ENCODE assay signal across 23 cellular contexts in the genomic region with DNA sequence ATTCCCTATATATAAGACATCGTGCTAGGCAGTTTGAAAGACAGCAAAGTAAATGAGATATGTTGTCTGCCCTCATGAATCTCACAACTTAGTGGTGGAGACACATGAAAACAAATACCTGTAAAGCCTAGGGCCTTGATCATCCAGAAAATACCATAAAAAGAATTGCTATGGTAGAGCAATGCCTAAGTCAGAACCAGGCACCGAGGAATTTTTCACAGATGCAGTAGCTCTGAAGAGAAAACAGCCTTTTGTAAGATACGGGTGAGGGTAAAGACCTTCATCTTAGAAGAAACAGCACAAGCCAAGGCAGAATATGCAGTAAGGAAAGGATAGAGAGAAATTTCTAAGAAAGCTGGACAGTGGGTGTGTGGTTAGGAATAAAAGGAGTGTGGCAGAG. TPM values are rescaled to one million over a fixed set of nuclear protein-coding genes. Genes with fewer than 3 reads are reported as not detected.
DNase-seq lines count a peak whose midpoint lies in the region; ATAC-seq and TF ChIP-seq lines count a peak whose summit lies in the region.
"Had no signal": no experiment of that assay in that cellular context is flagged by ENCODE, and none has a peak within 500 bp of the region (broad histone marks: within the 10 kb centered on the region; RNA-seq: fewer than 3 reads in every experiment).

No MANE protein-coding gene starts in this region.

- intact Hi-C loops in heart right ventricle (cut with DNase I) = loop anchor here in 9 of 10 donors (5.0 to 10.0 kb wide), 8 partner anchors 33 to 228 kb away; a partner anchor contains a TSS
- intact Hi-C loops in left ventricle myocardium superior (cut with micrococcal nuclease) = loop anchor here (5.0 kb wide), 2 partner anchors 68 to 168 kb away; a partner anchor contains a TSS
- intact Hi-C loops in sigmoid colon (cut with DNase I) = loop anchor here (5.0 kb wide), 3 partner anchors 182 to 1247 kb away; a partner anchor contains a TSS
- intact Hi-C loops in vagina (cut with DNase I) = loop anchor here (5.0 to 10.0 kb wide), 2 partner anchors 76 to 168 kb away; a partner anchor contains a TSS

- no peak for TF ChIP-seq CTCF in heart right ventricle (IDR thresholded peaks at IDR 0.05)
- TF ChIP-seq CTCF in sigmoid colon (IDR thresholded peaks at IDR 0.05) = no peak
- TF ChIP-seq CTCF in vagina (IDR thresholded peaks at IDR 0.05) = no peak

- ATAC-seq in heart right ventricle = no peak
- ATAC-seq in left ventricle myocardium superior = no peak

- DNase-seq in heart right ventricle = no peak
- no peak for DNase-seq in left ventricle myocardium superior
- no peak for DNase-seq in sigmoid colon
- no peak for DNase-seq in vagina (ENCODE audit: extremely low spot score in 2 of 2)
- DNase-seq in amygdala (lab: John Stamatoyannopoulos, UW) = no peak
- DNase-seq in NCI-H1105 treated with DMSO at 0.1 percent for 48 hours (lab: John Stamatoyannopoulos, UW) = no peak
- DNase-seq in activated gamma-delta T cell (lab: John Stamatoyannopoulos, UW) = no peak
- DNase-seq: CD4-positive, alpha-beta memory T cell; GF-D8; MV-4-11; NCI-H1417; NCI-H187; NCI-H2107; NCI-H2227 treated with DMSO at 0.1 percent for 48 hours; NCI-H510A treated with DMSO at 0.1 percent for 48 hours; OCI-M1 had no signal

- no peak for TF ChIP-seq POLR2A in sigmoid colon (IDR thresholded peaks at IDR 0.05)
- TF ChIP-seq POLR2A in vagina (IDR thresholded peaks at IDR 0.05) = no peak

- H3K9me3 ChIP-seq in heart right ventricle (no peaks in the 10 kb centered on the region), muscle layer of duodenum (ENCODE audit: control insufficient read depth in 1 of 2, low read length in 2 of 2) (no peaks in the 10 kb centered on the region), sigmoid colon (no peaks in the 10 kb centered on the region), vagina (no peaks in the 10 kb centered on the region)

- H3K4me1 ChIP-seq in heart right ventricle = peaks cover 0 to 47% (median 16%) of the 10 kb centered on the region in 9 donors
- peaks cover 0 to 28% of the 10 kb centered on the region in 2 donors for H3K4me1 ChIP-seq in muscle layer of duodenum (ENCODE audit: control insufficient read depth in 1 of 2, insufficient read depth in 2 of 2, low read length in 2 of 2)
- H3K4me1 ChIP-seq in sigmoid colon = peaks cover 0 to 42% (median 29%) of the 10 kb centered on the region in 4 donors
- peaks cover 59% of the 10 kb centered on the region for H3K4me1 ChIP-seq in vagina

- H3K4me3 ChIP-seq in heart right ventricle = no peak overlapping the region
- no peak overlapping the region for H3K4me3 ChIP-seq in muscle layer of duodenum (ENCODE audit: low read depth in 1 of 2, low read length in 2 of 2)
- no peak overlapping the region for H3K4me3 ChIP-seq in sigmoid colon
- H3K4me3 ChIP-seq in vagina = no peak overlapping the region

- WGBS in heart right ventricle, 2 donors = 86 to 90% methylated on average over 3 of the region's 3 CpGs
- 88 to 94% methylated on average over 3 of the region's 3 CpGs for WGBS in sigmoid colon, 2 donors

- H3K27me3 ChIP-seq in heart right ventricle (peaks cover 0 to 6% (median 0%) of the 10 kb centered on the region in 7 donors), muscle layer of duodenum (ENCODE audit: low read depth, low read length) (no peaks in the 10 kb centered on the region), sigmoid colon (no peaks in the 10 kb centered on the region), vagina (no peaks in the 10 kb centered on the region)

- TF ChIP-seq EP300 in sigmoid colon (IDR thresholded peaks at IDR 0.05) = no peak

- H3K27ac ChIP-seq in heart right ventricle (peak overlapping the region in 6 of 10 donors; percentile 7 to 80 (median 43)), muscle layer of duodenum (ENCODE audit: low read length) (peak overlapping the region; percentile 14), sigmoid colon (peak overlapping the region; percentile 70 to 83 (median 79)), vagina (peak overlapping the region; percentile 34)
- H3K27ac ChIP-seq: KMS-11 had no signal

- H3K36me3 ChIP-seq in heart right ventricle (no peaks in the 10 kb centered on the region), muscle layer of duodenum (ENCODE audit: control insufficient read depth in 1 of 2, insufficient read depth in 2 of 2, low read length in 2 of 2) (no peaks in the 10 kb centered on the region), sigmoid colon (no peaks in the 10 kb centered on the region), vagina (no peaks in the 10 kb centered on the region)

RNA-seq across cellular contexts. Expression of a gene that starts 36.1 kb away (rescaled TPM):
- not detected for total RNA-seq in heart right ventricle
- polyA plus RNA-seq in heart right ventricle = not detected
- not detected for total RNA-seq in left ventricle myocardium superior
- not detected for total RNA-seq in sigmoid colon
- polyA plus RNA-seq in sigmoid colon = not detected
- total RNA-seq in vagina = not detected
- total RNA-seq: A172; CD4-positive, alpha-beta memory T cell; H1; HT-29; Right ventricle myocardium superior had no signal
- polyA plus RNA-seq: BJ; CD4-positive, alpha-beta memory T cell; H1 had no signal

Comparison
In these comparisons a context has a peak if more than half of its experiments do, and no peak if none do; other contexts are left out.
1. H3K27ac ChIP-seq: peak in every context shown above with its lines; median percentile 79 in sigmoid colon; 43 in heart right ventricle; 34 in vagina; 14 in muscle layer of duodenum.